In genomic region chr11:64304316-64305072, GRCh38 we compare ENCODE assay signal across 8 cellular contexts.
DNase-seq lines count a peak whose midpoint lies in the region; ATAC-seq and TF ChIP-seq lines count a peak whose summit lies in the region.

No MANE protein-coding gene starts in this region.

- peaks cover 48% of the 10 kb centered on the region for H3K27me3 Mint-ChIP-seq in nephron progenitor cell (ENCODE audit: low read depth, poor library complexity)
- peaks cover 37% of the 10 kb centered on the region for H3K27me3 Mint-ChIP-seq in stimulated activated naive CD8-positive, alpha-beta T cell treated with anti-CD3 and anti-CD28 coated beads, Interleukin-15, amount 100 ng/mL, for 72 hours

- peak overlapping the region; percentile 86 for H3K4me3 Mint-ChIP-seq in nephron progenitor cell
- peak overlapping the region; percentile 94 to 95 for H3K4me3 Mint-ChIP-seq in stimulated activated naive CD8-positive, alpha-beta T cell treated with anti-CD3 and anti-CD28 coated beads, Interleukin-15, amount 100 ng/mL, for 72 hours

- peaks cover 24% of the 10 kb centered on the region for H3K4me1 ChIP-seq in Loucy (ENCODE audit: insufficient read depth, low read length, poor library complexity, severe bottlenecking)

- H3F3A ChIP-seq in Loucy (ENCODE audit: low read depth), result 0 out of 2 replicates have a peak, but pooled peaks cover 3% of the 10 kb centered on the region

- H3K9me2 ChIP-seq in Loucy (replicated peaks; ENCODE audit: low read depth, low read length), result no peaks in the 10 kb centered on the region

- peaks cover 31% of the 10 kb centered on the region for H3K4me1 Mint-ChIP-seq in nephron progenitor cell
- peaks cover 57% of the 10 kb centered on the region for H3K4me1 Mint-ChIP-seq in stimulated activated naive CD8-positive, alpha-beta T cell treated with anti-CD3 and anti-CD28 coated beads, Interleukin-15, amount 100 ng/mL, for 72 hours

- H3K4me3 ChIP-seq in Loucy (ENCODE audit: low read length, poor library complexity, severe bottlenecking), result peak overlapping the region; percentile 82

- peak; percentile 95 for TF ChIP-seq CTCF in Loucy (conservative IDR thresholded peaks at IDR 0.05; ENCODE audit: low read length)
- peak; percentile 80 for TF ChIP-seq CTCF in nephron progenitor cell (IDR thresholded peaks at IDR 0.05)

- peaks cover 5% of the 10 kb centered on the region for H3K36me3 Mint-ChIP-seq in nephron progenitor cell (ENCODE audit: low read depth)

- H3K4me2 ChIP-seq in Loucy (ENCODE audit: low read depth, low read length, poor library complexity, severe bottlenecking), result peak overlapping the region; percentile 85

- H3K9ac ChIP-seq in Loucy (ENCODE audit: low read depth, low read length, poor library complexity, severe bottlenecking), result peak overlapping the region; percentile 91

- peaks cover 25% of the 10 kb centered on the region for H3K79me2 ChIP-seq in Loucy (ENCODE audit: insufficient read depth, low read length)

- peaks cover 19% of the 10 kb centered on the region for H4K20me1 ChIP-seq in Loucy (ENCODE audit: insufficient read depth, low read length, poor library complexity, severe bottlenecking)

- H3K9me3 ChIP-seq in Loucy (ENCODE audit: insufficient read depth, low read depth, low read length), result no peaks in the 10 kb centered on the region

- TF ChIP-seq POLR2A in Raji (IDR thresholded peaks at IDR 0.05; ENCODE audit: insufficient read depth, low read depth, low read length), result peak; percentile 68

- peak; percentile 68 for ATAC-seq in stimulated activated naive CD8-positive, alpha-beta T cell treated with anti-CD3 and anti-CD28 coated beads, Interleukin-15, amount 100 ng/mL, for 72 hours

- no peaks in the 10 kb centered on the region for H3K36me3 ChIP-seq in Loucy (ENCODE audit: insufficient read depth, low read length)

- H3K27me3 ChIP-seq in Loucy (ENCODE audit: insufficient read depth, low read length, poor library complexity, severe bottlenecking), result peaks cover 5% of the 10 kb centered on the region

- peak overlapping the region; percentile 90 for H3K27ac Mint-ChIP-seq in nephron progenitor cell
- H3K27ac Mint-ChIP-seq in stimulated activated naive CD8-positive, alpha-beta T cell treated with anti-CD3 and anti-CD28 coated beads, Interleukin-15, amount 100 ng/mL, for 72 hours, result peak overlapping the region; percentile 97 to 98

- no peaks in the 10 kb centered on the region for H3K9me3 Mint-ChIP-seq in nephron progenitor cell
- H3K9me3 Mint-ChIP-seq in stimulated activated naive CD8-positive, alpha-beta T cell treated with anti-CD3 and anti-CD28 coated beads, Interleukin-15, amount 100 ng/mL, for 72 hours, result no peaks in the 10 kb centered on the region

- peak overlapping the region; percentile 79 for H2AFZ ChIP-seq in Loucy (ENCODE audit: low read length)

- DNase-seq in ELF-1 (ENCODE audit: low read depth, low spot score), result peak; percentile 97
- peak; percentile 72 for DNase-seq in GOT3 (lab: John Stamatoyannopoulos, UW)
- DNase-seq in activated effector memory CD4-positive, alpha-beta T cell treated with Interleukin-2 at 50 U/mL for 16 hours, result peak; percentile 85
- DNase-seq in fibroblast of the conjunctiva (ENCODE audit: low read depth), result peak; percentile 84
- DNase-seq in nephron progenitor cell, result peak; percentile 97
- DNase-seq in stimulated activated naive CD8-positive, alpha-beta T cell treated with anti-CD3 and anti-CD28 coated beads, Interleukin-15, amount 100 ng/mL, for 72 hours, result peak; percentile 95

Comparison
In these comparisons a context has a peak if more than half of its experiments do, and no peak if none do; other contexts are left out.
1. Peak in every context shown above with its lines: DNase-seq, ATAC-seq and H3K4me3 ChIP-seq.